24 cellular contexts compared by ENCODE assay signal in genomic region chr6:131295081-131295480, GRCh38.
"Had no signal": no experiment of that assay in that cellular context is flagged by ENCODE, and none has a peak within 500 bp of the region (broad histone marks: within the 10 kb centered on the region; RNA-seq: fewer than 3 reads in every experiment).

No MANE protein-coding gene starts in this region.

- H3K36me3 Mint-ChIP-seq: activated CD8-positive, alpha-beta memory T cell treated with anti-CD3 and anti-CD28 coated beads, Interleukin-2, amount 10 ng/mL, durations not matched to agents 7 days and 5 days; brain; mesothelial cell of epicardium; natural killer cell treated with Interleukin-12 subunit alpha and Interleukin-12 subunit beta and Interleukin-15 and Interleukin-18, amount 100 ng/mL, for 72 hours had no signal

- H3K4me1 ChIP-seq: prostate gland had no signal

- H3K27ac Mint-ChIP-seq: activated CD4-positive, alpha-beta T cell treated with anti-CD3 and anti-CD28 coated beads, Interleukin-2, amount 10 ng/mL, durations not matched to agents 7 days and 5 days; activated CD8-positive, alpha-beta memory T cell treated with anti-CD3 and anti-CD28 coated beads, Interleukin-2, amount 10 ng/mL, durations not matched to agents 7 days and 5 days; activated CD8-positive, alpha-beta T cell treated with anti-CD3 and anti-CD28 coated beads for 36 hours; brain; dendritic cell treated with granulocyte-macrophage colony-stimulating factor and Interleukin-4, amounts not matched to agents 40 ng/mL and 50 ng/mL, for 4 days; mesothelial cell of epicardium; natural killer cell treated with Interleukin-12 subunit alpha and Interleukin-12 subunit beta and Interleukin-15 and Interleukin-18, amount 100 ng/mL, for 72 hours had no signal

- H3K36me3 ChIP-seq: left lung, neutrophil, ovary, prostate gland had no signal

- DNase-seq: activated CD4-positive, alpha-beta T cell treated with anti-CD3 and anti-CD28 coated beads, Interleukin-2, amount 10 ng/mL, durations not matched to agents 7 days and 5 days; activated CD4-positive, CD25-positive, alpha-beta regulatory T cell treated with anti-CD3 and anti-CD28 coated beads, Interleukin-2, amount 50 U/mL, for 72 hours; activated CD8-positive, alpha-beta memory T cell treated with anti-CD3 and anti-CD28 coated beads, Interleukin-2, amount 10 ng/mL, durations not matched to agents 7 days and 5 days; activated CD8-positive, alpha-beta T cell treated with anti-CD3 and anti-CD28 coated beads for 36 hours; activated gamma-delta T cell; activated T-cell treated with anti-CD3 and anti-CD28 coated beads for 4 hours; aorta; caudate nucleus; effector CD4-positive, alpha-beta T cell; erythroblast; foreskin fibroblast; kidney glomerular epithelial cell; ovary; stimulated activated CD4-positive, alpha-beta T cell treated with anti-CD3 and anti-CD28 coated beads, Interleukin-4, amount 100 ng/mL, for 24 hours; stimulated activated naive CD4-positive, alpha-beta T cell treated with Interleukin-2 at 50 U/mL for 16 hours had no signal

- H3K4me3 Mint-ChIP-seq: activated CD4-positive, alpha-beta T cell treated with anti-CD3 and anti-CD28 coated beads, Interleukin-2, amount 10 ng/mL, durations not matched to agents 7 days and 5 days; activated CD8-positive, alpha-beta memory T cell treated with anti-CD3 and anti-CD28 coated beads, Interleukin-2, amount 10 ng/mL, durations not matched to agents 7 days and 5 days; activated CD8-positive, alpha-beta T cell treated with anti-CD3 and anti-CD28 coated beads for 36 hours; activated naive CD4-positive, alpha-beta T cell treated with anti-CD3 and anti-CD28 coated beads, Interleukin-2, amount 50 U/mL, for 24 hours; brain; dendritic cell treated with granulocyte-macrophage colony-stimulating factor and Interleukin-4, amounts not matched to agents 40 ng/mL and 50 ng/mL, for 4 days; mesothelial cell of epicardium; natural killer cell treated with Interleukin-12 subunit alpha and Interleukin-12 subunit beta and Interleukin-15 and Interleukin-18, amount 100 ng/mL, for 72 hours had no signal

- ATAC-seq: activated CD8-positive, alpha-beta memory T cell treated with anti-CD3 and anti-CD28 coated beads, Interleukin-2, amount 10 ng/mL, durations not matched to agents 7 days and 5 days; activated CD8-positive, alpha-beta T cell treated with anti-CD3 and anti-CD28 coated beads for 36 hours; left lung; natural killer cell treated with Interleukin-12 subunit alpha and Interleukin-12 subunit beta and Interleukin-15 and Interleukin-18, amount 100 ng/mL, for 72 hours had no signal

- H3K27me3 Mint-ChIP-seq: activated CD4-positive, alpha-beta T cell treated with anti-CD3 and anti-CD28 coated beads, Interleukin-2, amount 10 ng/mL, durations not matched to agents 7 days and 5 days; activated CD8-positive, alpha-beta memory T cell treated with anti-CD3 and anti-CD28 coated beads, Interleukin-2, amount 10 ng/mL, durations not matched to agents 7 days and 5 days; activated CD8-positive, alpha-beta T cell treated with anti-CD3 and anti-CD28 coated beads for 36 hours; activated naive CD4-positive, alpha-beta T cell treated with anti-CD3 and anti-CD28 coated beads, Interleukin-2, amount 50 U/mL, for 24 hours; brain; dendritic cell treated with granulocyte-macrophage colony-stimulating factor and Interleukin-4, amounts not matched to agents 40 ng/mL and 50 ng/mL, for 4 days; natural killer cell treated with Interleukin-12 subunit alpha and Interleukin-12 subunit beta and Interleukin-15 and Interleukin-18, amount 100 ng/mL, for 72 hours had no signal

- H3K9me3 ChIP-seq: left lung, neutrophil, ovary, prostate gland had no signal

- H3K9me3 Mint-ChIP-seq: activated CD4-positive, alpha-beta T cell treated with anti-CD3 and anti-CD28 coated beads, Interleukin-2, amount 10 ng/mL, durations not matched to agents 7 days and 5 days; activated CD8-positive, alpha-beta T cell treated with anti-CD3 and anti-CD28 coated beads for 36 hours; activated naive CD4-positive, alpha-beta T cell treated with anti-CD3 and anti-CD28 coated beads, Interleukin-2, amount 50 U/mL, for 24 hours; dendritic cell treated with granulocyte-macrophage colony-stimulating factor and Interleukin-4, amounts not matched to agents 40 ng/mL and 50 ng/mL, for 4 days; mesothelial cell of epicardium; natural killer cell treated with Interleukin-12 subunit alpha and Interleukin-12 subunit beta and Interleukin-15 and Interleukin-18, amount 100 ng/mL, for 72 hours had no signal

- H3K4me3 ChIP-seq: left lung, ovary, prostate gland had no signal

- H3K27me3 ChIP-seq: left lung, neutrophil, ovary had no signal

- H3K27ac ChIP-seq: left lung, neutrophil, ovary, prostate gland, VCaP had no signal
